In the genomic region with DNA sequence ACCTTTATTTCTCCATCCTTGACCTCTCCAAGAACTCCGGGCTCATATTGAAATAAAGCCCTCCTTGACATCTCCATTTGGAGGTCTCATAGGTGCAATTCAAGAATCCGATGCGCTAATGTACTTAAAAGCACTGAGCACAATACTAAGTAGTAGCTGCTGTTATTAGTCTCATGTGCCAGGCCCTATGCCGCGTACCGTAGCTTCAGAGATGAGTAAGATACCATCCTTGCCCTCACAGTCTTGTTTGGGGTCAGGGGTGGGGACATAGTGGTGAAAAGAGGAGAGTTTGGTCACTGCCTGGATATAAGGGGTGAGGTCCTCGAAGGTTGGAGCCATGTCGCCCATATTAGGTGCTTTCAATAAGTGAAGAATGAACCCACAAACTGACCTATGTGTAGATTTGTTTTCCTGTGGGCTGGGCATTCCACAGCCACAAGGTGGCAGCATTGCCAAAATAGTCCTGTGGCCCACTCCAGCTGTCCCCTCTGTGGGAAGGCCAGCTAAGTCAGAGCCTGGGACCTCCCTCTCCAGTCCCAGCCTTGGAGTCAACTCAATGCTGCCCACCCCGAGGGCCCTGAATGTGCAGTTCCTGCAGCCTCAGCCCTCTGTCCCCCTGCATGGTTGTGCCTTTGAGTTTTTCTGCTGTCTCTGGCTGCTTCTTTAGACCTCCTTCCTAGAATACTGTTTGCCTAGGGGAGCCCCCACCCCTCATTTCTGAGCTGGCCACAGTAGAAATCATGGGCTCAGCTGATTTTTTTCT, we compare ENCODE assay signal across 1 cellular context.
A peak's percentile ranks its signal among the peaks of the same experiment; 100 is the strongest.
TF ChIP-seq lines count a peak whose summit lies in the region.

No MANE protein-coding gene starts in this region.

TF ChIP-seq in HepG2, 621 proteins besides CTCF, POLR2A, EP300 and RAD21 (continues in another document):
- TF ChIP-seq ATF7 (IDR thresholded peaks at IDR 0.05), result no peak
- TF ChIP-seq ATF7 (CRISPR knock-in tag; IDR thresholded peaks at IDR 0.05), result no peak
- TF ChIP-seq, protein P1, sequence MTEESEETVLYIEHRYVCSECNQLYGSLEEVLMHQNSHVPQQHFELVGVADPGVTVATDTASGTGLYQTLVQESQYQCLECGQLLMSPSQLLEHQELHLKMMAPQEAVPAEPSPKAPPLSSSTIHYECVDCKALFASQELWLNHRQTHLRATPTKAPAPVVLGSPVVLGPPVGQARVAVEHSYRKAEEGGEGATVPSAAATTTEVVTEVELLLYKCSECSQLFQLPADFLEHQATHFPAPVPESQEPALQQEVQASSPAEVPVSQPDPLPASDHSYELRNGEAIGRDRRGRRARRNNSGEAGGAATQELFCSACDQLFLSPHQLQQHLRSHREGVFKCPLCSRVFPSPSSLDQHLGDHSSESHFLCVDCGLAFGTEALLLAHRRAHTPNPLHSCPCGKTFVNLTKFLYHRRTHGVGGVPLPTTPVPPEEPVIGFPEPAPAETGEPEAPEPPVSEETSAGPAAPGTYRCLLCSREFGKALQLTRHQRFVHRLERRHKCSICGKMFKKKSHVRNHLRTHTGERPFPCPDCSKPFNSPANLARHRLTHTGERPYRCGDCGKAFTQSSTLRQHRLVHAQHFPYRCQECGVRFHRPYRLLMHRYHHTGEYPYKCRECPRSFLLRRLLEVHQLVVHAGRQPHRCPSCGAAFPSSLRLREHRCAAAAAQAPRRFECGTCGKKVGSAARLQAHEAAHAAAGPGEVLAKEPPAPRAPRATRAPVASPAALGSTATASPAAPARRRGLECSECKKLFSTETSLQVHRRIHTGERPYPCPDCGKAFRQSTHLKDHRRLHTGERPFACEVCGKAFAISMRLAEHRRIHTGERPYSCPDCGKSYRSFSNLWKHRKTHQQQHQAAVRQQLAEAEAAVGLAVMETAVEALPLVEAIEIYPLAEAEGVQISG (CRISPR knock-in tag; IDR thresholded peaks at IDR 0.05), result 0 out of 2 replicates have a peak, but pooled peaks have one; percentile 18
- no peak for TF ChIP-seq SP4 (CRISPR knock-in tag; IDR thresholded peaks at IDR 0.05)
- TF ChIP-seq, protein P2, sequence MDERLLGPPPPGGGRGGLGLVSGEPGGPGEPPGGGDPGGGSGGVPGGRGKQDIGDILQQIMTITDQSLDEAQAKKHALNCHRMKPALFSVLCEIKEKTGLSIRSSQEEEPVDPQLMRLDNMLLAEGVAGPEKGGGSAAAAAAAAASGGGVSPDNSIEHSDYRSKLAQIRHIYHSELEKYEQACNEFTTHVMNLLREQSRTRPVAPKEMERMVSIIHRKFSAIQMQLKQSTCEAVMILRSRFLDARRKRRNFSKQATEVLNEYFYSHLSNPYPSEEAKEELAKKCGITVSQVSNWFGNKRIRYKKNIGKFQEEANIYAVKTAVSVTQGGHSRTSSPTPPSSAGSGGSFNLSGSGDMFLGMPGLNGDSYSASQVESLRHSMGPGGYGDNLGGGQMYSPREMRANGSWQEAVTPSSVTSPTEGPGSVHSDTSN (CRISPR knock-in tag; IDR thresholded peaks at IDR 0.05), result no peak
- TF ChIP-seq SMAD9 (CRISPR knock-in tag; IDR thresholded peaks at IDR 0.05), result no peak
- no peak for TF ChIP-seq ZBTB8A (CRISPR knock-in tag; IDR thresholded peaks at IDR 0.05; ENCODE audit: borderline replicate concordance, low read depth)
- TF ChIP-seq, protein P3, sequence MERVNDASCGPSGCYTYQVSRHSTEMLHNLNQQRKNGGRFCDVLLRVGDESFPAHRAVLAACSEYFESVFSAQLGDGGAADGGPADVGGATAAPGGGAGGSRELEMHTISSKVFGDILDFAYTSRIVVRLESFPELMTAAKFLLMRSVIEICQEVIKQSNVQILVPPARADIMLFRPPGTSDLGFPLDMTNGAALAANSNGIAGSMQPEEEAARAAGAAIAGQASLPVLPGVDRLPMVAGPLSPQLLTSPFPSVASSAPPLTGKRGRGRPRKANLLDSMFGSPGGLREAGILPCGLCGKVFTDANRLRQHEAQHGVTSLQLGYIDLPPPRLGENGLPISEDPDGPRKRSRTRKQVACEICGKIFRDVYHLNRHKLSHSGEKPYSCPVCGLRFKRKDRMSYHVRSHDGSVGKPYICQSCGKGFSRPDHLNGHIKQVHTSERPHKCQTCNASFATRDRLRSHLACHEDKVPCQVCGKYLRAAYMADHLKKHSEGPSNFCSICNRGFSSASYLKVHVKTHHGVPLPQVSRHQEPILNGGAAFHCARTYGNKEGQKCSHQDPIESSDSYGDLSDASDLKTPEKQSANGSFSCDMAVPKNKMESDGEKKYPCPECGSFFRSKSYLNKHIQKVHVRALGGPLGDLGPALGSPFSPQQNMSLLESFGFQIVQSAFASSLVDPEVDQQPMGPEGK (CRISPR knock-in tag; IDR thresholded peaks at IDR 0.05), result 0 out of 2 replicates have a peak, but pooled peaks have one; percentile 41
- TF ChIP-seq, protein P4, sequence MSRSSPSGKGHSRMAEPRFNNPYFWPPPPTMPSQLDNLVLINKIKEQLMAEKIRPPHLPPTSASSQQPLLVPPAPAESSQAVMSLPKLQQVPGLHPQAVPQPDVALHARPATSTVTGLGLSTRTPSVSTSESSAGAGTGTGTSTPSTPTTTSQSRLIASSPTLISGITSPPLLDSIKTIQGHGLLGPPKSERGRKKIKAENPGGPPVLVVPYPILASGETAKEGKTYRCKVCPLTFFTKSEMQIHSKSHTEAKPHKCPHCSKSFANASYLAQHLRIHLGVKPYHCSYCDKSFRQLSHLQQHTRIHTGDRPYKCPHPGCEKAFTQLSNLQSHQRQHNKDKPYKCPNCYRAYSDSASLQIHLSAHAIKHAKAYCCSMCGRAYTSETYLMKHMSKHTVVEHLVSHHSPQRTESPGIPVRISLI (CRISPR knock-in tag; IDR thresholded peaks at IDR 0.05; ENCODE audit: borderline replicate concordance), result no peak
- TF ChIP-seq ATRX (CRISPR knock-in tag; IDR thresholded peaks at IDR 0.05; ENCODE audit: borderline replicate concordance), result no peak
- TF ChIP-seq ZNF782 (CRISPR knock-in tag; IDR thresholded peaks at IDR 0.05; ENCODE audit: borderline replicate concordance), result no peak
- TF ChIP-seq, protein P5, sequence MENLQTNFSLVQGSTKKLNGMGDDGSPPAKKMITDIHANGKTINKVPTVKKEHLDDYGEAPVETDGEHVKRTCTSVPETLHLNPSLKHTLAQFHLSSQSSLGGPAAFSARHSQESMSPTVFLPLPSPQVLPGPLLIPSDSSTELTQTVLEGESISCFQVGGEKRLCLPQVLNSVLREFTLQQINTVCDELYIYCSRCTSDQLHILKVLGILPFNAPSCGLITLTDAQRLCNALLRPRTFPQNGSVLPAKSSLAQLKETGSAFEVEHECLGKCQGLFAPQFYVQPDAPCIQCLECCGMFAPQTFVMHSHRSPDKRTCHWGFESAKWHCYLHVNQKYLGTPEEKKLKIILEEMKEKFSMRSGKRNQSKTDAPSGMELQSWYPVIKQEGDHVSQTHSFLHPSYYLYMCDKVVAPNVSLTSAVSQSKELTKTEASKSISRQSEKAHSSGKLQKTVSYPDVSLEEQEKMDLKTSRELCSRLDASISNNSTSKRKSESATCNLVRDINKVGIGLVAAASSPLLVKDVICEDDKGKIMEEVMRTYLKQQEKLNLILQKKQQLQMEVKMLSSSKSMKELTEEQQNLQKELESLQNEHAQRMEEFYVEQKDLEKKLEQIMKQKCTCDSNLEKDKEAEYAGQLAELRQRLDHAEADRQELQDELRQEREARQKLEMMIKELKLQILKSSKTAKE (CRISPR knock-in tag; IDR thresholded peaks at IDR 0.05; ENCODE audit: borderline replicate concordance), result no peak
- peak; percentile 40; the same call in 1 of the 2 replicates for TF ChIP-seq ZNF788 (CRISPR knock-in tag; IDR thresholded peaks at IDR 0.05; ENCODE audit: borderline replicate concordance)
- no peak for TF ChIP-seq ARID2 (CRISPR knock-in tag; IDR thresholded peaks at IDR 0.05; ENCODE audit: borderline replicate concordance)
- TF ChIP-seq TBX2 (CRISPR knock-in tag; IDR thresholded peaks at IDR 0.05; ENCODE audit: borderline replicate concordance), result peak; percentile 14; the same call in 1 of the 2 replicates
- no peak for TF ChIP-seq ZBTB42 (CRISPR knock-in tag; IDR thresholded peaks at IDR 0.05)
- no peak for TF ChIP-seq SIN3A (IDR thresholded peaks at IDR 0.05; ENCODE audit: borderline replicate concordance, low read depth, low read length)
- no peak for TF ChIP-seq ZNF773 (CRISPR knock-in tag; IDR thresholded peaks at IDR 0.05; ENCODE audit: borderline replicate concordance)
- TF ChIP-seq, protein P6, sequence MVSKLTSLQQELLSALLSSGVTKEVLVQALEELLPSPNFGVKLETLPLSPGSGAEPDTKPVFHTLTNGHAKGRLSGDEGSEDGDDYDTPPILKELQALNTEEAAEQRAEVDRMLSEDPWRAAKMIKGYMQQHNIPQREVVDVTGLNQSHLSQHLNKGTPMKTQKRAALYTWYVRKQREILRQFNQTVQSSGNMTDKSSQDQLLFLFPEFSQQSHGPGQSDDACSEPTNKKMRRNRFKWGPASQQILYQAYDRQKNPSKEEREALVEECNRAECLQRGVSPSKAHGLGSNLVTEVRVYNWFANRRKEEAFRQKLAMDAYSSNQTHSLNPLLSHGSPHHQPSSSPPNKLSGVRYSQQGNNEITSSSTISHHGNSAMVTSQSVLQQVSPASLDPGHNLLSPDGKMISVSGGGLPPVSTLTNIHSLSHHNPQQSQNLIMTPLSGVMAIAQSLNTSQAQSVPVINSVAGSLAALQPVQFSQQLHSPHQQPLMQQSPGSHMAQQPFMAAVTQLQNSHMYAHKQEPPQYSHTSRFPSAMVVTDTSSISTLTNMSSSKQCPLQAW (CRISPR knock-in tag; IDR thresholded peaks at IDR 0.05), result no peak
- TF ChIP-seq ZNF644 (CRISPR knock-in tag; IDR thresholded peaks at IDR 0.05; ENCODE audit: low read depth), result no peak
- TF ChIP-seq, protein P7, sequence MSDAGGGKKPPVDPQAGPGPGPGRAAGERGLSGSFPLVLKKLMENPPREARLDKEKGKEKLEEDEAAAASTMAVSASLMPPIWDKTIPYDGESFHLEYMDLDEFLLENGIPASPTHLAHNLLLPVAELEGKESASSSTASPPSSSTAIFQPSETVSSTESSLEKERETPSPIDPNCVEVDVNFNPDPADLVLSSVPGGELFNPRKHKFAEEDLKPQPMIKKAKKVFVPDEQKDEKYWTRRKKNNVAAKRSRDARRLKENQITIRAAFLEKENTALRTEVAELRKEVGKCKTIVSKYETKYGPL (CRISPR knock-in tag; IDR thresholded peaks at IDR 0.05), result no peak
- no peak for TF ChIP-seq KLF6 (CRISPR knock-in tag; IDR thresholded peaks at IDR 0.05)
- no peak for TF ChIP-seq ZBTB38 (CRISPR knock-in tag; IDR thresholded peaks at IDR 0.05)
- TF ChIP-seq EED (CRISPR knock-in tag; IDR thresholded peaks at IDR 0.05), result no peak
- no peak for TF ChIP-seq ATF1 (CRISPR knock-in tag; IDR thresholded peaks at IDR 0.05)
- TF ChIP-seq, protein P8, sequence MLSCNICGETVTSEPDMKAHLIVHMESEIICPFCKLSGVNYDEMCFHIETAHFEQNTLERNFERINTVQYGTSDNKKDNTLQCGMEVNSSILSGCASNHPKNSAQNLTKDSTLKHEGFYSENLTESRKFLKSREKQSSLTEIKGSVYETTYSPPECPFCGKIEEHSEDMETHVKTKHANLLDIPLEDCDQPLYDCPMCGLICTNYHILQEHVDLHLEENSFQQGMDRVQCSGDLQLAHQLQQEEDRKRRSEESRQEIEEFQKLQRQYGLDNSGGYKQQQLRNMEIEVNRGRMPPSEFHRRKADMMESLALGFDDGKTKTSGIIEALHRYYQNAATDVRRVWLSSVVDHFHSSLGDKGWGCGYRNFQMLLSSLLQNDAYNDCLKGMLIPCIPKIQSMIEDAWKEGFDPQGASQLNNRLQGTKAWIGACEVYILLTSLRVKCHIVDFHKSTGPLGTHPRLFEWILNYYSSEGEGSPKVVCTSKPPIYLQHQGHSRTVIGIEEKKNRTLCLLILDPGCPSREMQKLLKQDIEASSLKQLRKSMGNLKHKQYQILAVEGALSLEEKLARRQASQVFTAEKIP (CRISPR knock-in tag; IDR thresholded peaks at IDR 0.05; ENCODE audit: borderline replicate concordance), result no peak
- TF ChIP-seq ZNF382 (CRISPR knock-in tag; IDR thresholded peaks at IDR 0.05; ENCODE audit: borderline replicate concordance), result no peak
- no peak for TF ChIP-seq NFIC (IDR thresholded peaks at IDR 0.05; ENCODE audit: low read length)
- no peak for TF ChIP-seq NFIB (CRISPR knock-in tag; IDR thresholded peaks at IDR 0.05; ENCODE audit: borderline replicate concordance)
- TF ChIP-seq RBM39 (IDR thresholded peaks at IDR 0.05; ENCODE audit: low read depth, low read length, poor library complexity, severe bottlenecking), result no peak
- no peak for TF ChIP-seq MXI1 (IDR thresholded peaks at IDR 0.05; ENCODE audit: borderline replicate concordance, low read depth, low read length)
- TF ChIP-seq, protein P9, sequence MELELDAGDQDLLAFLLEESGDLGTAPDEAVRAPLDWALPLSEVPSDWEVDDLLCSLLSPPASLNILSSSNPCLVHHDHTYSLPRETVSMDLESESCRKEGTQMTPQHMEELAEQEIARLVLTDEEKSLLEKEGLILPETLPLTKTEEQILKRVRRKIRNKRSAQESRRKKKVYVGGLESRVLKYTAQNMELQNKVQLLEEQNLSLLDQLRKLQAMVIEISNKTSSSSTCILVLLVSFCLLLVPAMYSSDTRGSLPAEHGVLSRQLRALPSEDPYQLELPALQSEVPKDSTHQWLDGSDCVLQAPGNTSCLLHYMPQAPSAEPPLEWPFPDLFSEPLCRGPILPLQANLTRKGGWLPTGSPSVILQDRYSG (CRISPR knock-in tag; IDR thresholded peaks at IDR 0.05), result no peak
- TF ChIP-seq ZNF678 (CRISPR knock-in tag; IDR thresholded peaks at IDR 0.05), result no peak
- no peak for TF ChIP-seq IKZF4 (CRISPR knock-in tag; IDR thresholded peaks at IDR 0.05; ENCODE audit: borderline replicate concordance, low read depth, not compliant biosample characterization)
- TF ChIP-seq, protein P10, sequence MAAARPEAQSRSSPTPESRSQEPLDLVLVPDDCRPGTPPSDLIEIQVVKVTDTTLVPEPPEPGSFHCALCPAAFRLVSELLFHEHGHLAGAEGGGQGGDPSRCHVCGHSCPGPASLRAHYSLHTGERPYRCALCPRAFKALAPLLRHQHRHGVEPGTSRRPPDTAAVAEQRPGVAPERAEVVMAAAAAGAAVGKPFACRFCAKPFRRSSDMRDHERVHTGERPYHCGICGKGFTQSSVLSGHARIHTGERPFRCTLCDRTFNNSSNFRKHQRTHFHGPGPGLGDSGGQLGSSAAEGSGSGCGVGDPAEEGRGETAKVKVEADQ (CRISPR knock-in tag; IDR thresholded peaks at IDR 0.05; ENCODE audit: borderline replicate concordance), result no peak
- TF ChIP-seq, protein P11, sequence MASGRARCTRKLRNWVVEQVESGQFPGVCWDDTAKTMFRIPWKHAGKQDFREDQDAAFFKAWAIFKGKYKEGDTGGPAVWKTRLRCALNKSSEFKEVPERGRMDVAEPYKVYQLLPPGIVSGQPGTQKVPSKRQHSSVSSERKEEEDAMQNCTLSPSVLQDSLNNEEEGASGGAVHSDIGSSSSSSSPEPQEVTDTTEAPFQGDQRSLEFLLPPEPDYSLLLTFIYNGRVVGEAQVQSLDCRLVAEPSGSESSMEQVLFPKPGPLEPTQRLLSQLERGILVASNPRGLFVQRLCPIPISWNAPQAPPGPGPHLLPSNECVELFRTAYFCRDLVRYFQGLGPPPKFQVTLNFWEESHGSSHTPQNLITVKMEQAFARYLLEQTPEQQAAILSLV (CRISPR knock-in tag; IDR thresholded peaks at IDR 0.05; ENCODE audit: borderline replicate concordance), result no peak
- TF ChIP-seq MAZ (IDR thresholded peaks at IDR 0.05; ENCODE audit: borderline replicate concordance, low read depth, low read length), result no peak
- peak; percentile 69; the same call in 1 of the 2 replicates for TF ChIP-seq MAZ (CRISPR knock-in tag; IDR thresholded peaks at IDR 0.05; ENCODE audit: low read depth)
- TF ChIP-seq TBL1XR1 (IDR thresholded peaks at IDR 0.05; ENCODE audit: borderline replicate concordance, low read length, partially characterized antibody), result no peak
